In the genomic region with DNA sequence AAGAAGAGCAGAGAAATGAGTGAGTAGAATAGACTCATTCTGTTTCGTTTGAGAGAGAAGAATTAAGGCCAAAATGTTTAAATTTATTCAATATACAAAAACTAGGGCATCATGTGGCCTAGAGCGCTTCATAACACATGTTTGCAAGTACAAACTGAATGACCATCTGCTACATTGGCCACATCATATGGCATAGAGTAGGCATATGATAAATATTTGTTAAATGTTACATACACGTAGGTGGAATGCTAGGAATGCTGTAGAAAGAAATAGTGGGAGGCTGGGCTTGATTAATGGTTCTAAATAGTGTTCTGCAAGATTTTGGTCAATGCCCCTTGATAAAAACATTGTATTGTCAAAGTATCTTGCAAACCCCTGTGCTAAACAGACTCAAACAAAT, we compare ENCODE assay signal across 20 cellular contexts. TPM values are rescaled to one million over a fixed set of nuclear protein-coding genes. Genes with fewer than 3 reads are reported as not detected.
"Had no signal": no experiment of that assay in that cellular context is flagged by ENCODE, and none has a peak within 500 bp of the region (broad histone marks: within the 10 kb centered on the region; RNA-seq: fewer than 3 reads in every experiment).

No MANE protein-coding gene starts in this region.

- H3K9me3 ChIP-seq: thyroid gland had no signal

- H3K36me3 Mint-ChIP-seq: activated CD4-positive, alpha-beta memory T cell treated with anti-CD3 and anti-CD28 coated beads for 36 hours; brain; natural killer cell treated with Interleukin-12 subunit alpha and Interleukin-12 subunit beta and Interleukin-15 and Interleukin-18, amount 100 ng/mL, for 72 hours had no signal

- H3K4me3 ChIP-seq: thyroid gland had no signal

- H3K27me3 ChIP-seq: thyroid gland had no signal

- DNase-seq: activated CD4-positive, alpha-beta memory T cell treated with anti-CD3 and anti-CD28 coated beads for 36 hours; activated gamma-delta T cell; activated T-cell treated with anti-CD3 and anti-CD28 coated beads, Interleukin-2, amount 50 U/mL, for 24 hours; amygdala; endodermal cell; glutamatergic neuron; hypothalamus; left ventricle myocardium superior; mesenchymal stem cell; retina; stimulated activated CD4-positive, alpha-beta T cell treated with anti-CD3 and anti-CD28 coated beads, Interleukin-2, amount 100 ng/mL, for 48 hours; T-helper 1 cell; thyroid gland had no signal

- H3K27me3 Mint-ChIP-seq: activated CD4-positive, alpha-beta memory T cell treated with anti-CD3 and anti-CD28 coated beads for 36 hours; activated T-cell treated with anti-CD3 and anti-CD28 coated beads, Interleukin-2, amount 50 U/mL, for 24 hours; brain; natural killer cell treated with Interleukin-12 subunit alpha and Interleukin-12 subunit beta and Interleukin-15 and Interleukin-18, amount 100 ng/mL, for 72 hours; stimulated activated memory B cell treated with anti-CD40 and anti-IgM and Interleukin-4, amounts not matched to agents 10 μg/mL and 1 μg/mL and 100 μg/mL, for 72 hours had no signal

- H3K27ac ChIP-seq: thyroid gland, VCaP had no signal

- H3K9me3 Mint-ChIP-seq: activated CD4-positive, alpha-beta memory T cell treated with anti-CD3 and anti-CD28 coated beads for 36 hours; activated T-cell treated with anti-CD3 and anti-CD28 coated beads, Interleukin-2, amount 50 U/mL, for 24 hours; endodermal cell; natural killer cell treated with Interleukin-12 subunit alpha and Interleukin-12 subunit beta and Interleukin-15 and Interleukin-18, amount 100 ng/mL, for 72 hours had no signal

- ATAC-seq: activated naive CD4-positive, alpha-beta T cell treated with anti-CD3 and anti-CD28 coated beads, Interleukin-2, amount 50 U/mL, for 72 hours; esophagus mucosa; left ventricle myocardium superior; natural killer cell treated with Interleukin-12 subunit alpha and Interleukin-12 subunit beta and Interleukin-15 and Interleukin-18, amount 100 ng/mL, for 72 hours; stimulated activated memory B cell treated with anti-CD40 and anti-IgM and Interleukin-4, amounts not matched to agents 10 μg/mL and 1 μg/mL and 100 μg/mL, for 72 hours had no signal

- H3K4me3 Mint-ChIP-seq: activated CD4-positive, alpha-beta memory T cell treated with anti-CD3 and anti-CD28 coated beads for 36 hours; activated T-cell treated with anti-CD3 and anti-CD28 coated beads, Interleukin-2, amount 50 U/mL, for 24 hours; brain; endodermal cell; natural killer cell treated with Interleukin-12 subunit alpha and Interleukin-12 subunit beta and Interleukin-15 and Interleukin-18, amount 100 ng/mL, for 72 hours; stimulated activated memory B cell treated with anti-CD40 and anti-IgM and Interleukin-4, amounts not matched to agents 10 μg/mL and 1 μg/mL and 100 μg/mL, for 72 hours had no signal

- H3K4me1 Mint-ChIP-seq: endodermal cell; stimulated activated memory B cell treated with anti-CD40 and anti-IgM and Interleukin-4, amounts not matched to agents 10 μg/mL and 1 μg/mL and 100 μg/mL, for 72 hours had no signal

- H3K36me3 ChIP-seq: thyroid gland had no signal

- H3K4me1 ChIP-seq: thyroid gland had no signal

- H3K27ac Mint-ChIP-seq: activated CD4-positive, alpha-beta memory T cell treated with anti-CD3 and anti-CD28 coated beads for 36 hours; activated naive CD4-positive, alpha-beta T cell treated with anti-CD3 and anti-CD28 coated beads, Interleukin-2, amount 50 U/mL, for 72 hours; activated T-cell treated with anti-CD3 and anti-CD28 coated beads, Interleukin-2, amount 50 U/mL, for 24 hours; endodermal cell; natural killer cell treated with Interleukin-12 subunit alpha and Interleukin-12 subunit beta and Interleukin-15 and Interleukin-18, amount 100 ng/mL, for 72 hours; stimulated activated memory B cell treated with anti-CD40 and anti-IgM and Interleukin-4, amounts not matched to agents 10 μg/mL and 1 μg/mL and 100 μg/mL, for 72 hours had no signal

RNA-seq across cellular contexts. Expression of a gene that starts 10.8 kb away (rescaled TPM):
- total RNA-seq: activated CD4-positive, alpha-beta memory T cell treated with anti-CD3 and anti-CD28 coated beads for 36 hours; endodermal cell; natural killer cell treated with Interleukin-12 subunit alpha and Interleukin-12 subunit beta and Interleukin-15 and Interleukin-18, amount 100 ng/mL, for 72 hours had no signal

RNA-seq across cellular contexts. Expression of a gene that starts 31.6 kb away (rescaled TPM):
- total RNA-seq: activated CD4-positive, alpha-beta memory T cell treated with anti-CD3 and anti-CD28 coated beads for 36 hours; activated naive CD4-positive, alpha-beta T cell treated with anti-CD3 and anti-CD28 coated beads, Interleukin-2, amount 50 U/mL, for 72 hours; endodermal cell; kidney epithelial cell; natural killer cell treated with Interleukin-12 subunit alpha and Interleukin-12 subunit beta and Interleukin-15 and Interleukin-18, amount 100 ng/mL, for 72 hours had no signal
